14 cellular contexts compared by ENCODE assay signal in genomic region chr7:150788474-150789269, GRCh38. TPM values are rescaled to one million over a fixed set of nuclear protein-coding genes. Genes with fewer than 3 reads are reported as not detected.
DNase-seq lines count a peak whose midpoint lies in the region; ATAC-seq and TF ChIP-seq lines count a peak whose summit lies in the region.
"Had no signal": no experiment of that assay in that cellular context is flagged by ENCODE, and none has a peak within 500 bp of the region (broad histone marks: within the 10 kb centered on the region; RNA-seq: fewer than 3 reads in every experiment).

No MANE protein-coding gene starts in this region.

- H3K4me1 ChIP-seq in HEK293 (ENCODE audit: control insufficient read depth, insufficient read depth, low read length) = 0 out of 2 replicates have a peak, but pooled peaks cover 3% of the 10 kb centered on the region
- H3K4me1 ChIP-seq in colonic mucosa = peaks cover 14% of the 10 kb centered on the region
- H3K4me1 ChIP-seq in lung (ENCODE audit: control insufficient read depth in 2 of 2, insufficient read depth in 2 of 2, low read length in 2 of 2) = peaks cover 7 to 13% of the 10 kb centered on the region in 2 donors
- H3K4me1 ChIP-seq in suprapubic skin = peaks cover 28% of the 10 kb centered on the region

- ATAC-seq in lung (ENCODE audit: insufficient read depth, low FRiP score) = no peak

- no peaks in the 10 kb centered on the region for H3K36me3 ChIP-seq in HEK293 (ENCODE audit: control insufficient read depth in 2 of 2, insufficient read depth in 1 of 2, low read length in 2 of 2)
- H3K36me3 ChIP-seq in colonic mucosa = no peaks in the 10 kb centered on the region
- H3K36me3 ChIP-seq in lung (ENCODE audit: control insufficient read depth in 2 of 2, insufficient read depth in 2 of 2, low read length in 2 of 2) = peaks cover 0 to 1% of the 10 kb centered on the region in 2 donors
- H3K36me3 ChIP-seq in suprapubic skin = no peaks in the 10 kb centered on the region

- no peak overlapping the region for H3K4me3 ChIP-seq in HEK293 (ENCODE audit: low read depth, low read length)
- H3K4me3 ChIP-seq in colonic mucosa = no peak overlapping the region
- H3K4me3 ChIP-seq in lung = no peak overlapping the region
- no peak overlapping the region for H3K4me3 ChIP-seq in suprapubic skin

- POLR2A ChIA-PET in HEK293 (lab: Yijun Ruan, JAX) = interaction anchor here (0.6 kb wide), 2 partner anchors 21 to 461 kb away, joined by 3 to 4 read pairs; no protein-coding TSS in a partner anchor

- DNase-seq in colonic mucosa (peak; percentile 56), lung (ENCODE audit: low spot score) (no peak), suprapubic skin (ENCODE audit: low spot score in 2 of 2) (no peak), NCI-H1105 treated with DMSO at 0.1 percent for 48 hours (lab: John Stamatoyannopoulos, UW) (no peak), AG08396 (ENCODE audit: low spot score) (no peak), NCI-H1930 (lab: John Stamatoyannopoulos, UW) (no peak)
- DNase-seq in stimulated activated CD4-positive, alpha-beta T cell treated with anti-CD3 and anti-CD28 coated beads, Interleukin-2, amount 100 ng/mL, for 48 hours = no peak
- DNase-seq: activated CD4-positive, alpha-beta T cell treated with anti-CD3 and anti-CD28 coated beads, Interleukin-2, amount 50 U/mL, for 4 hours; activated naive CD4-positive, alpha-beta T cell treated with anti-CD3 and anti-CD28 coated beads, Interleukin-2, amount 50 U/mL, for 16 hours; cortex of kidney; head of caudate nucleus; NK-92 treated with Interleukin-12 subunit alpha and Interleukin-12 subunit beta, amount 100 ng/mL, for 24 hours; T-helper 1 cell had no signal

- TF ChIP-seq CTCF in HEK293 (tag by site-specific recombination; IDR thresholded peaks at IDR 0.05) (no peak), colonic mucosa (IDR thresholded peaks at IDR 0.05) (no peak), lung (IDR thresholded peaks at IDR 0.05; ENCODE audit: control extremely low read depth, extremely low read depth) (no peak), suprapubic skin (IDR thresholded peaks at IDR 0.05) (no peak)

- intact Hi-C loops in colonic mucosa (cut with DNase I) = loop anchor here (10.0 kb wide), 1 partner anchor 196 kb away; no protein-coding TSS in a partner anchor

- TF ChIP-seq POLR2A in suprapubic skin (IDR thresholded peaks at IDR 0.05) = no peak

- H3K9me3 ChIP-seq in HEK293 (ENCODE audit: control insufficient read depth, insufficient read depth, low read depth, low read length) = no peaks in the 10 kb centered on the region
- no peaks in the 10 kb centered on the region for H3K9me3 ChIP-seq in colonic mucosa
- H3K9me3 ChIP-seq in lung (ENCODE audit: control insufficient read depth in 2 of 2, insufficient read depth in 1 of 2, low read length in 1 of 2) = no peaks in the 10 kb centered on the region
- H3K9me3 ChIP-seq in suprapubic skin = no peaks in the 10 kb centered on the region

- CTCF ChIA-PET in HEK293 (lab: Yijun Ruan, JAX) = interaction anchor here (0.5 to 4.7 kb wide), 11 partner anchors 8 to 1013 kb away, joined by 3 to 57 read pairs (median 4); no protein-coding TSS in a partner anchor

- H3K27ac ChIP-seq in HEK293 (ENCODE audit: extremely low read depth, low read depth, low read length) (peak overlapping the region; percentile 34; the same call in 1 of the 2 replicates), colonic mucosa (peak overlapping the region; percentile 89), lung (ENCODE audit: low read depth in 1 of 2, low read length in 1 of 2) (peak overlapping the region; percentile 48 to 78), suprapubic skin (peak overlapping the region; percentile 12)

- H3K27me3 ChIP-seq in colonic mucosa = no peaks in the 10 kb centered on the region
- no peaks in the 10 kb centered on the region for H3K27me3 ChIP-seq in lung (ENCODE audit: control insufficient read depth, insufficient read depth)
- H3K27me3 ChIP-seq in suprapubic skin = no peaks in the 10 kb centered on the region

- WGBS in lung, 2 donors = 68 to 75% methylated on average over 9 of the region's 9 CpGs
- WGBS in suprapubic skin = 61% methylated on average over 9 of the region's 9 CpGs

- no peak for TF ChIP-seq EP300 in suprapubic skin (IDR thresholded peaks at IDR 0.05)

- H3K9ac ChIP-seq in colonic mucosa (ENCODE audit: low read depth in 2 of 2, low read length in 2 of 2) = peak overlapping the region; percentile 64 to 72

TF ChIP-seq in HEK293, 187 proteins besides CTCF, POLR2A, EP300 and RAD21 (continues in another document):
- TF ChIP-seq ZNF366 (tag by site-specific recombination; conservative IDR thresholded peaks at IDR 0.05) (peak; percentile 54), SETDB1 (IDR thresholded peaks at IDR 0.05; ENCODE audit: insufficient read length, low read length) (no peak), ZFP37 (tag by site-specific recombination; IDR thresholded peaks at IDR 0.05) (no peak; the same call in 1 of the 2 replicates), ATF2 (tag by site-specific recombination; IDR thresholded peaks at IDR 0.05; ENCODE audit: low read depth) (peak; percentile 71), ZSCAN18 (tag by site-specific recombination; IDR thresholded peaks at IDR 0.05) (no peak), TSHZ1 (tag by site-specific recombination; IDR thresholded peaks at IDR 0.05; ENCODE audit: borderline replicate concordance) (0 out of 2 replicates have a peak, but pooled peaks have one; percentile 9), ZNF548 (tag by site-specific recombination; IDR thresholded peaks at IDR 0.05) (no peak), ZNF19 (tag by site-specific recombination; IDR thresholded peaks at IDR 0.05; ENCODE audit: low read depth) (no peak), SCRT1 (tag by site-specific recombination; IDR thresholded peaks at IDR 0.05; ENCODE audit: borderline replicate concordance) (no peak)

RNA-seq across cellular contexts. Expression of gene TMEM176B, which starts 11.5 kb away (rescaled TPM):
- total RNA-seq in colonic mucosa = 100 to 1,000 TPM; 154 to 256 TPM
- total RNA-seq in lung = 10 to 100 TPM; 37.2 to 39.2 TPM
- 10 to 100 TPM; 14.6 to 54.8 TPM for polyA plus RNA-seq in lung
- total RNA-seq in suprapubic skin = 10 to 100 TPM in 1 of 4 donors, 1 to 10 TPM in 3; 2.5 to 14.5 (median 4.9) TPM

RNA-seq across cellular contexts. Expression of gene TMEM176A, which starts 11.9 kb away (rescaled TPM):
- 100 to 1,000 TPM; 130 to 170 TPM for total RNA-seq in colonic mucosa
- 10 to 100 TPM; 18.3 to 33.1 TPM for total RNA-seq in lung
- 10 to 100 TPM; 21.3 to 25.4 TPM for polyA plus RNA-seq in lung
- total RNA-seq in suprapubic skin = 10 to 100 TPM in 1 of 4 donors, 1 to 10 TPM in 3; 3.2 to 12.9 (median 6.0) TPM

RNA-seq across cellular contexts. Expression of gene GIMAP5, which starts 51.5 kb away (rescaled TPM):
- total RNA-seq in colonic mucosa (1 to 10 TPM; 2.5 to 5.2 TPM), lung (10 to 100 TPM; 24.8 to 27.3 TPM), suprapubic skin (10 to 100 TPM in 1 of 4 donors, 1 to 10 TPM in 3; 2.8 to 15.0 (median 7.7) TPM)
- polyA plus RNA-seq in lung = 10 to 100 TPM; 47.9 to 60.6 TPM

Comparison
In these comparisons a context has a peak if more than half of its experiments do, and no peak if none do; other contexts are left out.
1. H3K27ac ChIP-seq: peak in every context shown above with its lines; median percentile 89 in colonic mucosa; 63 in lung; 34 in HEK293; 12 in suprapubic skin.